In the genomic region with DNA sequence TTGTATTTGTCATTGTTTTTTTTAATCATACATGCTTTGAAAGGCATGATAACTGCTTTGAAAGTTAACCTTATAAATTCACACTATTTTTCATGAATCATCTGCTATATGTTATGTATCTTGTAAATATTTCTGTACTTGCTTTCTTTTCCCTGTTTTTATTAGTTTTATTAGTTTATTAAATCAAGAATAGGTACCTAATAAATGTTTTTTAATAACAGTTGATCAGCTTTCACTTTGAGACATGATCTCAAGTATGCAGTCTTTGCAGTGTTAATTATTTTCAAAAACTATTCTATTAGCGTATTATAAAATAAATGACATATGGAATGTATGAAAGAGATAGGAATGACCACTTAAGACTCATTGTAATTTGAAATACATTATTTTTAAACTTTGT, we compare ENCODE assay signal across 7 cellular contexts.
"Had no signal": no experiment of that assay in that cellular context is flagged by ENCODE, and none has a peak within 500 bp of the region (broad histone marks: within the 10 kb centered on the region; RNA-seq: fewer than 3 reads in every experiment).

No MANE protein-coding gene starts in this region.

- FAIRE-seq: GM12878, GM12891, GM12892, GM18507, GM19239 had no signal

- H3K4me3 ChIP-seq: GM12878 had no signal

- DNase-seq: GDM1, GF-D8 had no signal

- ATAC-seq: GM12878 had no signal
